ENCODE assay signal across 11 cellular contexts in the genomic region with DNA sequence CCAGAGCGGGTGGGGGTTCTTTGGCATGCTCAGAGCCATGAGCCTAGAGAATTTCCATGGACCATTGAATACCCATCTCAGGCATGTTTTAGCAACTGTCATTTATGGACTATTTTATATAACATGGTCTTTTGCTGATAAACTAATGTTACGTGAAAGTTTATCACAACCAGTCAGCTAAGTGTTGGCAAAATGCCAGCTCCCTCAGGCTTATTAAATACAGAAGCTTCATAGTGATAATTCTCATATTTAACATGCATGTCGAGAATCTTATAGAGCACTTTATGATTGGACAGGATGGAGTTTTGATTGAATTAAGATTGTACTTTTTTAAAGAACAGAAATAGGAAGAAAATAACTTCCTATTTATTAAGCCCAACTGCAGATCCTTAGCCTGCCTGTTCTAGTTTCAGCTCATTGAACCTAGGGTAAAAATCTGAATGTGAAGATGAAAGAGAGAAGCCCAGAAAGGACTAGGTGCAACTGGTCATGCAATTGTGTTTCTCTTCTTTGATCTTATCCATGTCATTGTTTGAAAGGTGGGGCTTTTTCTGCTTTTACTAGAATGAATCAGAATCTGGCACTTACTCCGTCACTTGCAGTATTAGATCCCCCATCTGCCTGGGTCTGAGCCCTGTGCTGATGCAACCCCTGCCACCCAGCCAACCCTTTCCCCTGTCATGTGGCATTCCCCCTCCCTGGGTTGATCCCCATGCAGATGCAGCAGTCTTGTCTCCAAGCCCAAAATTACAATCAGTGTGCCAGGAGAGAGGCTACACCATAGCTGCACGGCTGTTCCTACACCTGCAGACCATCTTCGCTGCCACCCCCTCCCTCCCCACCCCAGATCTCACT.
DNase-seq lines count a peak whose midpoint lies in the region; ATAC-seq, FAIRE-seq and TF ChIP-seq lines count a peak whose summit lies in the region.
"Had no signal": no experiment of that assay in that cellular context is flagged by ENCODE, and none has a peak within 500 bp of the region (broad histone marks: within the 10 kb centered on the region; RNA-seq: fewer than 3 reads in every experiment).

No MANE protein-coding gene starts in this region.

- peak; percentile 78 for DNase-seq in activated CD4-positive, alpha-beta T cell treated with anti-CD3 and anti-CD28 coated beads for 36 hours
- DNase-seq in activated CD4-positive, alpha-beta T cell treated with anti-CD3 and anti-CD28 coated beads, Interleukin-2, amount 50 U/mL, for 1 hour: no peak
- DNase-seq in HepG2 (ENCODE audit: low spot score) (no peak), NCI-H774 (lab: John Stamatoyannopoulos, UW) (no peak), NCI-H2107 (lab: John Stamatoyannopoulos, UW) (no peak)
- no peak for DNase-seq in stimulated activated CD4-positive, alpha-beta T cell treated with anti-CD3 and anti-CD28 coated beads, Interleukin-4, amount 100 ng/mL, for 1 hour
- DNase-seq: AML-193 had no signal

- no peak overlapping the region for H3K4me2 ChIP-seq in HepG2 (ENCODE audit: low read depth, low read length)

- no peaks in the 10 kb centered on the region for H3K27me3 Mint-ChIP-seq in activated CD4-positive, alpha-beta T cell treated with anti-CD3 and anti-CD28 coated beads for 36 hours

- no peak overlapping the region for H3K27ac ChIP-seq in HepG2 (ENCODE audit: extremely low read length, insufficient read depth, low read length)
- H3K27ac ChIP-seq: Peyer's patch, skin epidermis had no signal

- H4K20me1 ChIP-seq in HepG2 (ENCODE audit: insufficient read depth, low read length): no peaks in the 10 kb centered on the region

- H3K27me3 ChIP-seq in HepG2 (ENCODE audit: control insufficient read depth in 1 of 2, insufficient read depth in 2 of 2, low read length in 2 of 2): no peaks in the 10 kb centered on the region
- H3K27me3 ChIP-seq: Peyer's patch had no signal

- in situ Hi-C loops in HepG2 (cut with HindIII; ENCODE audit: extremely low pct_ligation_motif_present, low pct_unique_long_range_greater_than_20kb): no loop called here

- no peak for TF ChIP-seq CTCF in HepG2 (CRISPR knock-in tag; IDR thresholded peaks at IDR 0.05)

- 64% methylated on average over 6 of the region's 6 CpGs for WGBS in HepG2 (ENCODE audit: low lambda C conversion rate)

- no peak overlapping the region for H3K4me3 Mint-ChIP-seq in activated CD4-positive, alpha-beta T cell treated with anti-CD3 and anti-CD28 coated beads for 36 hours

- POLR2A ChIA-PET in activated CD4-positive, alpha-beta T cell treated with anti-CD3 and anti-CD28 coated beads for 36 hours (lab: Charles Lee): no interaction called here
- POLR2A ChIA-PET in HepG2 (lab: Yijun Ruan, JAX): no interaction called here

- H2AFZ ChIP-seq in HepG2 (ENCODE audit: low read length): no peak overlapping the region

- no peak overlapping the region for H3K27ac Mint-ChIP-seq in activated CD4-positive, alpha-beta T cell treated with anti-CD3 and anti-CD28 coated beads for 36 hours

- no peak for TF ChIP-seq POLR2A in HepG2 (IDR thresholded peaks at IDR 0.05; ENCODE audit: insufficient read depth in 1 of 2, low read depth in 2 of 2, low read length in 2 of 2)

- H3K36me3 ChIP-seq in HepG2 (replicated peaks in 1 of 2; ENCODE audit: control insufficient read depth in 1 of 2, insufficient read depth in 2 of 2, low read length in 2 of 2): no peaks in the 10 kb centered on the region
- H3K36me3 ChIP-seq: Peyer's patch had no signal

- TF ChIP-seq RAD21 in HepG2 (CRISPR knock-in tag; IDR thresholded peaks at IDR 0.05): no peak

- H3K4me3 ChIP-seq in HepG2 (replicated peaks in 1 of 3; ENCODE audit: insufficient read depth in 1 of 3, low read depth in 2 of 3, low read length in 3 of 3): no peak overlapping the region
- H3K4me3 ChIP-seq: Peyer's patch, skin epidermis had no signal

- no peak overlapping the region for H3K9ac ChIP-seq in HepG2 (ENCODE audit: insufficient read depth, low read depth, low read length)

- no TSS peak for BruUV-seq in HepG2 (replicated peaks; lab: Mats Ljungman, UMichigan)

- H3K79me2 ChIP-seq in HepG2 (ENCODE audit: insufficient read depth, low read length): no peaks in the 10 kb centered on the region

- peaks cover 2% of the 10 kb centered on the region; the same call in 1 of the 2 replicates for H3K4me1 ChIP-seq in HepG2 (ENCODE audit: insufficient read depth, low read length)
- H3K4me1 ChIP-seq: Peyer's patch had no signal

- ATAC-seq in activated CD4-positive, alpha-beta T cell treated with anti-CD3 and anti-CD28 coated beads for 36 hours: peak; percentile 97
- ATAC-seq in GM21717 (IDR thresholded peaks at IDR 0.05; ENCODE audit: unreplicated experiment) (peak; percentile 93), HG03565 (IDR thresholded peaks at IDR 0.05; ENCODE audit: unreplicated experiment) (peak; percentile 87), HepG2 (no peak)

- FAIRE-seq in HepG2 (lab: Jason Lieb, UNC): no peak

- intact Hi-C loops in activated CD4-positive, alpha-beta T cell treated with anti-CD3 and anti-CD28 coated beads for 36 hours (cut with DNase I, micrococcal nuclease): loop anchor here in 1 of 2 experiments (2.0 kb wide), 1 partner anchor 16 kb away; no protein-coding TSS in a partner anchor
- intact Hi-C loops in HepG2 (cut with micrococcal nuclease; ENCODE audit: unreplicated experiment): no loop called here

- TF ChIP-seq EP300 in HepG2 (IDR thresholded peaks at IDR 0.05; ENCODE audit: low read depth in 2 of 2, low read length in 2 of 2): no peak
- no peak for TF ChIP-seq EP300 in HepG2 (CRISPR knock-in tag; IDR thresholded peaks at IDR 0.05; ENCODE audit: borderline replicate concordance)

- H3K4me1 Mint-ChIP-seq in activated CD4-positive, alpha-beta T cell treated with anti-CD3 and anti-CD28 coated beads for 36 hours: peaks cover 3% of the 10 kb centered on the region

- no peaks in the 10 kb centered on the region for H3K36me3 Mint-ChIP-seq in activated CD4-positive, alpha-beta T cell treated with anti-CD3 and anti-CD28 coated beads for 36 hours (ENCODE audit: low read depth)

- no peaks in the 10 kb centered on the region for H3K9me3 Mint-ChIP-seq in activated CD4-positive, alpha-beta T cell treated with anti-CD3 and anti-CD28 coated beads for 36 hours (ENCODE audit: low read depth)

- CTCF ChIA-PET in activated CD4-positive, alpha-beta T cell treated with anti-CD3 and anti-CD28 coated beads for 36 hours (lab: Charles Lee): interaction anchor here (0.8 to 2.0 kb wide), 4 partner anchors 16 to 262 kb away, joined by 3 to 8 read pairs (median 3); no protein-coding TSS in a partner anchor
- CTCF ChIA-PET in HepG2 (lab: Yijun Ruan, JAX; ENCODE audit: low intra/inter-chr PET ratio, low total read pairs): no interaction called here

- no peaks in the 10 kb centered on the region for H3K9me3 ChIP-seq in HepG2 (ENCODE audit: low read length)
- H3K9me3 ChIP-seq: Peyer's patch had no signal

TF ChIP-seq in HepG2, 621 proteins besides CTCF, POLR2A, EP300 and RAD21 (continues in another document):
- peak; percentile 83 for TF ChIP-seq LCORL (IDR thresholded peaks at IDR 0.05)
- TF ChIP-seq LCORL (CRISPR knock-in tag; IDR thresholded peaks at IDR 0.05): no peak
- TF ChIP-seq ZKSCAN1 (IDR thresholded peaks at IDR 0.05; ENCODE audit: low read length): no peak
- TF ChIP-seq ZBTB7B (CRISPR knock-in tag; IDR thresholded peaks at IDR 0.05): no peak
- TF ChIP-seq MLXIP (CRISPR knock-in tag; IDR thresholded peaks at IDR 0.05; ENCODE audit: borderline replicate concordance): no peak
- no peak for TF ChIP-seq AFF4 (CRISPR knock-in tag; IDR thresholded peaks at IDR 0.05)
- TF ChIP-seq ZNF335 (CRISPR knock-in tag; IDR thresholded peaks at IDR 0.05): no peak
